ENCODE assay signal across 11 cellular contexts in the genomic region with DNA sequence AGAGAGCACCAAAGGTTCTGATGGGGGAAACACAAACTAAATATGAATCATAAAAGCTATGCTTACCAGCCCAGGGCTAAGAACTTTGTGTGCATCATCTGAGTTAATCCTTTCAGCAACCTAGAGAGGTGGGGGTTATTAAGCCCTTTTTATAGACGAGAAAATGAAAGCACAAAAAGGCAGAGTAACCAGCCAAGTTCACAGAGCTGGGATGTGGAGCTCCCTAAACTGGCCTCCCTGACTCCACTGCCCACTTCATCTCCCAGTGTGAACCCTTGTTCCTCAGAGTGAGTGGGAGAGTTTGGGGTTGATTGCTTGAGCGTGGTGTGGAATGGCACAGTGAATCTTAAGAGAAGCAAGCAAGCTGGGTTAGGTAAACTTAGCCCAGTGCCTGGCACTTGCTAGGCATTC. TPM values are rescaled to one million over a fixed set of nuclear protein-coding genes. Genes with fewer than 3 reads are reported as not detected.
DNase-seq lines count a peak whose midpoint lies in the region; TF ChIP-seq lines count a peak whose summit lies in the region.
"Had no signal": no experiment of that assay in that cellular context is flagged by ENCODE, and none has a peak within 500 bp of the region (broad histone marks: within the 10 kb centered on the region; RNA-seq: fewer than 3 reads in every experiment).

No MANE protein-coding gene starts in this region.

- no peaks in the 10 kb centered on the region for H3K9me3 ChIP-seq in Karpas-422 (ENCODE audit: low read length)
- no peaks in the 10 kb centered on the region for H3K9me3 ChIP-seq in mammary epithelial cell (replicated peaks; ENCODE audit: insufficient read depth, low read length)
- H3K9me3 ChIP-seq in neural progenitor cell (ENCODE audit: low read depth): no peaks in the 10 kb centered on the region
- no peaks in the 10 kb centered on the region for H3K9me3 ChIP-seq in esophagus muscularis mucosa

- no peaks in the 10 kb centered on the region for H3K9me2 ChIP-seq in Karpas-422 (replicated peaks; ENCODE audit: insufficient read depth, low read length)

- H3K9me3 Mint-ChIP-seq in CD14-positive monocyte (no peaks in the 10 kb centered on the region), neural progenitor cell (no peaks in the 10 kb centered on the region)
- H3K9me3 Mint-ChIP-seq: endodermal cell had no signal

- H3K27me3 ChIP-seq in Karpas-422 (ENCODE audit: low read length) (no peaks in the 10 kb centered on the region), mammary epithelial cell (ENCODE audit: insufficient read depth, low read length) (no peaks in the 10 kb centered on the region), neural progenitor cell (no peaks in the 10 kb centered on the region), esophagus muscularis mucosa (no peaks in the 10 kb centered on the region)

- no peaks in the 10 kb centered on the region for H4K20me1 ChIP-seq in Karpas-422 (ENCODE audit: insufficient read depth, low read depth, low read length)
- H4K20me1 ChIP-seq in mammary epithelial cell (ENCODE audit: insufficient read depth, low read length): no peaks in the 10 kb centered on the region
- H4K20me1 ChIP-seq in neural progenitor cell (ENCODE audit: low read depth): no peaks in the 10 kb centered on the region

- H3K27me3 Mint-ChIP-seq in CD14-positive monocyte (ENCODE audit: low read depth in 3 of 3): peaks cover under 1 to 2% (median 2%) of the 10 kb centered on the region in 3 donors
- H3K27me3 Mint-ChIP-seq in neural progenitor cell (ENCODE audit: insufficient read depth, low read depth): peaks cover 3% of the 10 kb centered on the region

- H3K4me1 Mint-ChIP-seq in CD14-positive monocyte (peaks cover 17% of the 10 kb centered on the region), neural progenitor cell (peaks cover 42% of the 10 kb centered on the region)

- no peak for TF ChIP-seq POLR2A in esophagus muscularis mucosa (IDR thresholded peaks at IDR 0.05; ENCODE audit: low read depth)

- H3K36me3 ChIP-seq in Karpas-422 (ENCODE audit: insufficient read depth, low read length) (no peaks in the 10 kb centered on the region), mammary epithelial cell (ENCODE audit: insufficient read depth, low read length) (no peaks in the 10 kb centered on the region), neural progenitor cell (no peaks in the 10 kb centered on the region), esophagus muscularis mucosa (no peaks in the 10 kb centered on the region)

- peaks cover 71% of the 10 kb centered on the region for H3K4me1 ChIP-seq in Karpas-422 (ENCODE audit: low read length)
- H3K4me1 ChIP-seq in mammary epithelial cell (ENCODE audit: insufficient read depth, low read length): peaks cover 53% of the 10 kb centered on the region
- H3K4me1 ChIP-seq in neural progenitor cell: peaks cover 15% of the 10 kb centered on the region
- peaks cover 0 to 29% (median 21%) of the 10 kb centered on the region in 4 donors for H3K4me1 ChIP-seq in esophagus muscularis mucosa

- intact Hi-C loops in CD14-positive monocyte (cut with micrococcal nuclease): loop anchor here in 1 of 2 donors (5.0 kb wide), 1 partner anchor 155 kb away; no protein-coding TSS in a partner anchor
- intact Hi-C loops in mammary epithelial cell (cut with micrococcal nuclease): no loop called here
- intact Hi-C loops in esophagus muscularis mucosa (cut with DNase I): no loop called here

- peaks cover 11% of the 10 kb centered on the region for H3F3A ChIP-seq in neural progenitor cell (ENCODE audit: low read depth)

- DNase-seq in CD14-positive monocyte (ENCODE audit: low spot score) (no peak), Karpas-422 (no peak), mammary epithelial cell (peak; percentile 78), neural progenitor cell (ENCODE audit: low spot score) (no peak), SIG-M5 treated with dmso at 0.1 percent for 504 hours (lab: John Stamatoyannopoulos, UW; ENCODE audit: unreplicated experiment) (no peak), esophagus muscularis mucosa (ENCODE audit: extremely low spot score) (no peak), HK-2 (ENCODE audit: unreplicated experiment) (no peak), germinal center (ENCODE audit: low spot score) (no peak)
- DNase-seq: activated gamma-delta T cell, DMS153, endodermal cell had no signal

- H3K79me2 ChIP-seq in Karpas-422 (ENCODE audit: low read length) (no peaks in the 10 kb centered on the region), mammary epithelial cell (ENCODE audit: insufficient read depth, low read length) (no peaks in the 10 kb centered on the region), neural progenitor cell (ENCODE audit: low read depth) (no peaks in the 10 kb centered on the region)

- dilution Hi-C loops in mammary epithelial cell (cut with HindIII; ENCODE audit: low sequenced_read_pairs): no loop called here

- H3K4me2 ChIP-seq in Karpas-422 (ENCODE audit: low read depth, low read length, poor library complexity, severe bottlenecking): peak overlapping the region; percentile 8
- H3K4me2 ChIP-seq in mammary epithelial cell (ENCODE audit: insufficient read depth, low read depth, low read length): peak overlapping the region; percentile 72
- no peak overlapping the region for H3K4me2 ChIP-seq in neural progenitor cell

- CTCF ChIA-PET in mammary epithelial cell (lab: Charles Lee; ENCODE audit: low non-redundant PET): interaction anchor here (0.5 to 1.1 kb wide), 3 partner anchors 10 to 121 kb away, joined by 3 to 5 read pairs (median 3); no protein-coding TSS in a partner anchor

- no peak overlapping the region; the same call in 1 of the 2 replicates for H3K4me3 ChIP-seq in Karpas-422 (ENCODE audit: low read length)
- H3K4me3 ChIP-seq in mammary epithelial cell (replicated peaks in 1 of 3; ENCODE audit: insufficient read depth in 1 of 3, low read depth in 2 of 3, low read length in 3 of 3): peak overlapping the region in 1 of 3 experiments; percentile 28
- H3K4me3 ChIP-seq in neural progenitor cell: no peak overlapping the region
- H3K4me3 ChIP-seq in esophagus muscularis mucosa: no peak overlapping the region

- H3K4me3 Mint-ChIP-seq in CD14-positive monocyte: no peak overlapping the region
- H3K4me3 Mint-ChIP-seq in neural progenitor cell: no peak overlapping the region
- H3K4me3 Mint-ChIP-seq: endodermal cell had no signal

- H3K27ac ChIP-seq in Karpas-422 (ENCODE audit: low read length): no peak overlapping the region
- H3K27ac ChIP-seq in mammary epithelial cell (ENCODE audit: insufficient read depth, low read depth, low read length): peak overlapping the region; percentile 100
- no peak overlapping the region for H3K27ac ChIP-seq in neural progenitor cell
- H3K27ac ChIP-seq in esophagus muscularis mucosa (replicated peaks in 1 of 4): peak overlapping the region in 1 of 4 donors; percentile 48

- H2AFZ ChIP-seq in Karpas-422 (ENCODE audit: low read length) (no peak overlapping the region), mammary epithelial cell (ENCODE audit: low read depth, low read length) (peak overlapping the region; percentile 0), neural progenitor cell (replicated peaks) (no peak overlapping the region)

- no peaks in the 10 kb centered on the region for H3K36me3 Mint-ChIP-seq in CD14-positive monocyte
- H3K36me3 Mint-ChIP-seq in neural progenitor cell: no peaks in the 10 kb centered on the region

- in situ Hi-C loops in mammary epithelial cell (cut with MboI; ENCODE audit: low sequenced_read_pairs in 2 of 2): no loop called here

- TF ChIP-seq CTCF in CD14-positive monocyte (IDR thresholded peaks at IDR 0.05): no peak
- TF ChIP-seq CTCF in mammary epithelial cell (conservative IDR thresholded peaks at IDR 0.05 in 1 of 2, IDR thresholded peaks at IDR 0.05 in 1 of 2; ENCODE audit: extremely low read depth in 1 of 2, insufficient read depth in 1 of 2, low read depth in 1 of 2, low read length in 2 of 2): no peak
- TF ChIP-seq CTCF in neural progenitor cell (IDR thresholded peaks at IDR 0.05): no peak
- TF ChIP-seq CTCF in esophagus muscularis mucosa (IDR thresholded peaks at IDR 0.05): no peak

- 0 out of 2 replicates have a peak overlapping the region, but pooled peaks have one; percentile 19 for H3K9ac ChIP-seq in Karpas-422 (ENCODE audit: low read length)
- peak overlapping the region; percentile 96 for H3K9ac ChIP-seq in mammary epithelial cell (ENCODE audit: insufficient read depth, low read length)
- no peak overlapping the region for H3K9ac ChIP-seq in neural progenitor cell

- no peak for TF ChIP-seq EP300 in esophagus muscularis mucosa (IDR thresholded peaks at IDR 0.05)

- TSS peak; percentile 54 for BruUV-seq in mammary epithelial cell (replicated peaks; lab: Mats Ljungman, UMichigan)

- WGBS in mammary epithelial cell (ENCODE audit: low coverage, missing lambda C conversion rate): 0% methylated on average over 2 of the region's 2 CpGs
- 67% methylated on average over 2 of the region's 2 CpGs for WGBS in esophagus muscularis mucosa

- H3K27ac Mint-ChIP-seq in CD14-positive monocyte: peak overlapping the region in 4 of 7 donors; percentile 40 to 86 (median 66)
- H3K27ac Mint-ChIP-seq in neural progenitor cell: peak overlapping the region; percentile 40
- H3K27ac Mint-ChIP-seq: endodermal cell had no signal

RNA-seq across cellular contexts. Expression of a gene that starts 10.8 kb away (rescaled TPM):
- polyA plus RNA-seq in CD14-positive monocyte (under 1 TPM in 1 of 2 donors, not detected in 1; 0.05 TPM), mammary epithelial cell (123 TPM)
- total RNA-seq in Karpas-422 (2014; rRNA removed; shearing (Covaris generic); ENCODE audit: low replicate concordance): 9.9 and 12.6 TPM in 2 replicates
- total RNA-seq in mammary epithelial cell (100 to 1,000 TPM in 1 of 2 donors, 10 to 100 TPM in 1; 93.0 to 171 TPM), neural progenitor cell (ENCODE audit: low replicate concordance) (11.7 and 12.4 TPM in 2 replicates), esophagus muscularis mucosa (10 to 100 TPM; 20.2 to 47.2 (median 32.3) TPM)
- 185 TPM for polyA minus RNA-seq in mammary epithelial cell
